15 cellular contexts compared by ENCODE assay signal in genomic region chr18:6994719-6995430, GRCh38.
A peak's percentile ranks its signal among the peaks of the same experiment; 100 is the strongest.
DNase-seq lines count a peak whose midpoint lies in the region; ATAC-seq and TF ChIP-seq lines count a peak whose summit lies in the region.
"Had no signal": no experiment of that assay in that cellular context is flagged by ENCODE, and none has a peak within 500 bp of the region (broad histone marks: within the 10 kb centered on the region; RNA-seq: fewer than 3 reads in every experiment).

No MANE protein-coding gene starts in this region.

- H3K36me3 ChIP-seq in lung (ENCODE audit: control insufficient read depth in 2 of 2, insufficient read depth in 2 of 2, low read length in 2 of 2) = no peaks in the 10 kb centered on the region
- H3K36me3 ChIP-seq: tibial artery had no signal

- no peaks in the 10 kb centered on the region for H3K4me1 ChIP-seq in lung (ENCODE audit: control insufficient read depth in 2 of 2, insufficient read depth in 2 of 2, low read length in 2 of 2)
- H3K4me1 ChIP-seq: A549 had no signal

- CTCF ChIA-PET in MCF 10A (lab: Yijun Ruan, JAX) = interaction anchor here (0.6 to 4.8 kb wide), 10 partner anchors 8 to 757 kb away, joined by 3 to 67 read pairs (median 4); no protein-coding TSS in a partner anchor

- TF ChIP-seq CTCF in MCF 10A (IDR thresholded peaks at IDR 0.05; ENCODE audit: unreplicated experiment) (no peak), lung (IDR thresholded peaks at IDR 0.05; ENCODE audit: control extremely low read depth, extremely low read depth) (no peak)

- no peaks in the 10 kb centered on the region for H3K36me3 Mint-ChIP-seq in MCF 10A (ENCODE audit: insufficient read depth, unreplicated experiment)
- no peaks in the 10 kb centered on the region for H3K36me3 Mint-ChIP-seq in stimulated activated memory B cell treated with anti-CD40 and anti-IgM and Interleukin-4, amounts not matched to agents 10 μg/mL and 1 μg/mL and 100 μg/mL, for 72 hours

- ATAC-seq in lung (ENCODE audit: insufficient read depth, low FRiP score) (peak; percentile 11), HG02973 (IDR thresholded peaks at IDR 0.05; ENCODE audit: unreplicated experiment) (no peak)
- no peak for ATAC-seq in stimulated activated memory B cell treated with anti-CD40 and anti-IgM and Interleukin-4, amounts not matched to agents 10 μg/mL and 1 μg/mL and 100 μg/mL, for 72 hours
- ATAC-seq: A549, sciatic nerve had no signal

- DNase-seq in A172 (ENCODE audit: low spot score) = peak; percentile 59
- peak; percentile 29 for DNase-seq in HPDE6-E6E7 (ENCODE audit: extremely low spot score)
- DNase-seq in MCF 10A (ENCODE audit: unreplicated experiment) = peak; percentile 64
- no peak for DNase-seq in lung (ENCODE audit: low spot score)
- no peak for DNase-seq in cardiac septum (ENCODE audit: low spot score)
- no peak for DNase-seq in occipital lobe (lab: John Stamatoyannopoulos, UW)
- DNase-seq: activated CD4-positive, alpha-beta T cell treated with anti-CD3 and anti-CD28 coated beads, Interleukin-2, amount 10 ng/mL, durations not matched to agents 7 days and 5 days; DMS153; H7; NCI-H146; tibial artery had no signal

- peak overlapping the region; percentile 90 for H3K27ac Mint-ChIP-seq in MCF 10A (ENCODE audit: low read depth, unreplicated experiment)
- no peak overlapping the region for H3K27ac Mint-ChIP-seq in stimulated activated memory B cell treated with anti-CD40 and anti-IgM and Interleukin-4, amounts not matched to agents 10 μg/mL and 1 μg/mL and 100 μg/mL, for 72 hours
- H3K27ac Mint-ChIP-seq: activated CD4-positive, alpha-beta T cell treated with anti-CD3 and anti-CD28 coated beads, Interleukin-2, amount 10 ng/mL, durations not matched to agents 7 days and 5 days had no signal

- H3K27me3 Mint-ChIP-seq in MCF 10A (ENCODE audit: insufficient read depth, unreplicated experiment) = no peaks in the 10 kb centered on the region
- H3K27me3 Mint-ChIP-seq in stimulated activated memory B cell treated with anti-CD40 and anti-IgM and Interleukin-4, amounts not matched to agents 10 μg/mL and 1 μg/mL and 100 μg/mL, for 72 hours = no peaks in the 10 kb centered on the region
- H3K27me3 Mint-ChIP-seq: activated CD4-positive, alpha-beta T cell treated with anti-CD3 and anti-CD28 coated beads, Interleukin-2, amount 10 ng/mL, durations not matched to agents 7 days and 5 days had no signal

- POLR2A ChIA-PET in MCF 10A (lab: Yijun Ruan, JAX) = interaction anchor here (0.7 to 3.0 kb wide), 13 partner anchors 9 to 87 kb away, joined by 3 to 23 read pairs (median 6); no protein-coding TSS in a partner anchor

- no peaks in the 10 kb centered on the region for H3K9me3 ChIP-seq in lung (ENCODE audit: control insufficient read depth in 2 of 2, insufficient read depth in 1 of 2, low read length in 1 of 2)
- H3K9me3 ChIP-seq: A549, tibial artery had no signal

- H3K4me3 ChIP-seq in lung = no peak overlapping the region
- H3K4me3 ChIP-seq: A549, tibial artery had no signal

- no peak overlapping the region for H3K27ac ChIP-seq in lung (ENCODE audit: low read depth in 1 of 2, low read length in 1 of 2)
- H3K27ac ChIP-seq: A549, tibial artery had no signal

- H3K4me3 Mint-ChIP-seq in MCF 10A (ENCODE audit: unreplicated experiment) = peak overlapping the region; percentile 59
- no peak overlapping the region for H3K4me3 Mint-ChIP-seq in stimulated activated memory B cell treated with anti-CD40 and anti-IgM and Interleukin-4, amounts not matched to agents 10 μg/mL and 1 μg/mL and 100 μg/mL, for 72 hours
- H3K4me3 Mint-ChIP-seq: activated CD4-positive, alpha-beta T cell treated with anti-CD3 and anti-CD28 coated beads, Interleukin-2, amount 10 ng/mL, durations not matched to agents 7 days and 5 days had no signal

- peaks cover 15% of the 10 kb centered on the region for H3K4me1 Mint-ChIP-seq in MCF 10A (ENCODE audit: insufficient read depth, unreplicated experiment)
- H3K4me1 Mint-ChIP-seq in stimulated activated memory B cell treated with anti-CD40 and anti-IgM and Interleukin-4, amounts not matched to agents 10 μg/mL and 1 μg/mL and 100 μg/mL, for 72 hours = no peaks in the 10 kb centered on the region
- H3K4me1 Mint-ChIP-seq: activated CD4-positive, alpha-beta T cell treated with anti-CD3 and anti-CD28 coated beads, Interleukin-2, amount 10 ng/mL, durations not matched to agents 7 days and 5 days had no signal

- no TSS peak for BruUV-seq in MCF 10A (replicated peaks; lab: Mats Ljungman, UMichigan)

- intact Hi-C loops in MCF 10A (cut with micrococcal nuclease) (no loop called here), cardiac septum (cut with DNase I) (no loop called here)

- WGBS in lung, 2 donors = 37 to 44% methylated on average over 7 of the region's 7 CpGs

- no peaks in the 10 kb centered on the region for H3K9me3 Mint-ChIP-seq in MCF 10A (ENCODE audit: unreplicated experiment)
- H3K9me3 Mint-ChIP-seq in stimulated activated memory B cell treated with anti-CD40 and anti-IgM and Interleukin-4, amounts not matched to agents 10 μg/mL and 1 μg/mL and 100 μg/mL, for 72 hours = peaks cover 2% of the 10 kb centered on the region
- H3K9me3 Mint-ChIP-seq: activated CD4-positive, alpha-beta T cell treated with anti-CD3 and anti-CD28 coated beads, Interleukin-2, amount 10 ng/mL, durations not matched to agents 7 days and 5 days had no signal

- no peaks in the 10 kb centered on the region for H3K27me3 ChIP-seq in lung (ENCODE audit: control insufficient read depth, insufficient read depth)
- H3K27me3 ChIP-seq: tibial artery had no signal

Comparison
In these comparisons a context has a peak if more than half of its experiments do, and no peak if none do; other contexts are left out.
1. DNase-seq: peak in A172 (single experiment), HPDE6-E6E7 (single experiment) and MCF 10A (single experiment); none in lung (single experiment), cardiac septum (single experiment) and occipital lobe (single experiment).